In the genomic region with DNA sequence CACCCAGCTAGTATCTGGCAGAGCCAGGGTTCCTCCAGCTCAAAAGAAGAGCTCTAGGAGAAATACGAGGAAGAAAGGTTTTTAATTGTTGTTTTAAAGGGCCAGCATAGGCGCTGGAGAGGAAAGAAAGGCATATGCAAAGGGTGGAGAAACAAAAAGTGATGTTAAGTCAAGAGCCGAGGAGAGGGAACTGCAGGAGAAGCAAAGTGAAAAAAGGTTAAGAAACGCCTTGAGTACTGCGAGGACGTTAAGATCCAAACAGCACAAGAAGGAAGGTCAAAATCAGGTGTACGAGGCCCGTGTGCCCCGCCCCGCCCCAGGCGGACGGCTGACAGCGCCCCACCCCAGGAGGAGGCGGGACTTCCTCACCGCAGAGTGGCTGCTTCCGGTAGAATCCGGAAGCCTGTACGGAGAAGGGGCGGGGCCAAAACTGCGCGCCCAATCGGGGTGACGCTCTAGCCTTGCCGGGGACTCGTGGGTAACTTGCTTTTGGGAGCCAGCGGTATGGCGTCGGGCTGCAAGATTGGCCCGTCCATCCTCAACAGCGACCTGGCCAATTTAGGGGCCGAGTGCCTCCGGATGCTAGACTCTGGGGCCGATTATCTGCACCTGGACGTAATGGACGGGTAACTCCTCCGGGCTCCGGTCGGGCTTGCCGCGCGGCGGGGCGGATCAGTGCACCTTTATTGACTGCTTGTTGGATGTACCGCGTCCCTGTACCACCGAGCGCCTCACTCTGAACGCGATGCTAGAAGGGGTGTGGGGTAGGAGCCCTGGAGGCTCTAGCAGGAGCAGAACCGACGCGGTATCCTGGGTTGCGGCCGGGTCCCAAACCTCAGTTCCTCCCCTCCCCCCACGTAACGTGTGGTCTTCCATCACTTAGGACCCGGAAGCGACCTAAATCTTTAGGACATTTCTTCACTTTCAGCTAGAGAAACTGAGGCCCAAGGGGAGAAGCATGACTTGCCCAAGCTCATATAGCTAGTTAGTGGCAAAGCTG, we compare ENCODE assay signal across 8 cellular contexts. TPM values are rescaled to one million over a fixed set of nuclear protein-coding genes. Genes with fewer than 3 reads are reported as not detected.
DNase-seq lines count a peak whose midpoint lies in the region; ATAC-seq lines count a peak whose summit lies in the region.

RPE (plus strand) TSS at position 481 of the 1,000 bp plus-strand sequence; CDS start at position 505, 24 bp downstream.

- peak; percentile 99 for ATAC-seq in GM21360 (IDR thresholded peaks at IDR 0.05; ENCODE audit: unreplicated experiment)
- peak; percentile 98 for ATAC-seq in effector memory CD8-positive, alpha-beta T cell (replicated peaks)

- H3K9me3 Mint-ChIP-seq in effector memory CD8-positive, alpha-beta T cell: no peaks in the 10 kb centered on the region

- peaks cover 29 to 47% of the 10 kb centered on the region in 2 donors for H3K4me1 Mint-ChIP-seq in effector memory CD8-positive, alpha-beta T cell (ENCODE audit: low read depth in 2 of 2)

- peak within 1 kb of the TSS; percentile 97 for H3K4me3 Mint-ChIP-seq in effector memory CD8-positive, alpha-beta T cell

- DNase-seq in COLO668 (lab: John Stamatoyannopoulos, UW; ENCODE audit: unreplicated experiment) (peak; percentile 96), HT1080 (ENCODE audit: low read depth) (peak; percentile 94), NOMO-1 treated with DMSO at 0.1 percent for 48 hours (lab: John Stamatoyannopoulos, UW; ENCODE audit: unreplicated experiment) (peak; percentile 95), medulla oblongata (ENCODE audit: extremely low spot score) (peak; percentile 97)
- peak; percentile 95 to 97 for DNase-seq in activated CD8-positive, alpha-beta memory T cell treated with anti-CD3 and anti-CD28 coated beads for 4 hours (ENCODE audit: low read depth in 2 of 2)
- peak; percentile 98 for DNase-seq in effector memory CD8-positive, alpha-beta T cell
- DNase-seq in stimulated activated CD8-positive, alpha-beta memory T cell treated with anti-CD3 and anti-CD28 coated beads, Interleukin-12 subunit alpha, Interleukin-12 subunit beta, amount 100 ng/mL, for 1 hour (ENCODE audit: low read depth): peak; percentile 97

- H3K36me3 Mint-ChIP-seq in effector memory CD8-positive, alpha-beta T cell (ENCODE audit: insufficient read depth): peaks cover 8% of the 10 kb centered on the region

- H3K27ac Mint-ChIP-seq in effector memory CD8-positive, alpha-beta T cell: peak within 1 kb of the TSS; percentile 94

- H3K27me3 Mint-ChIP-seq in effector memory CD8-positive, alpha-beta T cell: no peaks in the 10 kb centered on the region

RNA-seq across cellular contexts. Expression of gene RPE, which starts in this region (rescaled TPM):
- total RNA-seq in HT1080 (2014; rRNA removed; shearing (Covaris generic)): 91.4 and 103 TPM in 2 replicates
- 107 and 119 TPM in 2 replicates for polyA plus RNA-seq in HT1080 (2015; cell fraction: cytosol; rRNA removed)
- polyA plus RNA-seq in HT1080 (2015; cell fraction: nucleus; rRNA removed): 84.2 and 103 TPM in 2 replicates

Comparison
In these comparisons a context has a peak if more than half of its experiments do, and no peak if none do; other contexts are left out.
1. Peak in every context shown above with its lines: DNase-seq and ATAC-seq.